Comparison of ENCODE assay signal across 20 cellular contexts in genomic region chr12:27960822-27961221, GRCh38. TPM values are rescaled to one million over a fixed set of nuclear protein-coding genes. Genes with fewer than 3 reads are reported as not detected.
"Had no signal": no experiment of that assay in that cellular context is flagged by ENCODE, and none has a peak within 500 bp of the region (broad histone marks: within the 10 kb centered on the region; RNA-seq: fewer than 3 reads in every experiment).

No MANE protein-coding gene starts in this region.

- H3K4me3 ChIP-seq: esophagus muscularis mucosa, left ventricle myocardium inferior, lower lobe of right lung, neural progenitor cell, ovary, right atrium auricular region, smooth muscle cell had no signal

- H3K36me3 ChIP-seq: left ventricle myocardium inferior, lower lobe of right lung, neural progenitor cell, ovary, right atrium auricular region had no signal

- H3K27ac ChIP-seq: esophagus muscularis mucosa, foreskin keratinocyte, left ventricle myocardium inferior, lower lobe of right lung, neural progenitor cell, ovary, right atrium auricular region had no signal

- H3K9me3 ChIP-seq: esophagus muscularis mucosa, left ventricle myocardium inferior, lower lobe of right lung, ovary, right atrium auricular region had no signal

- H3K4me1 ChIP-seq: esophagus muscularis mucosa, left ventricle myocardium inferior, lower lobe of right lung, neural progenitor cell, right atrium auricular region had no signal

- H3K4me2 ChIP-seq: neural progenitor cell, smooth muscle cell had no signal

- H3K36me3 Mint-ChIP-seq: neural progenitor cell had no signal

- H3K27me3 ChIP-seq: foreskin keratinocyte, ovary, right atrium auricular region had no signal

- H3K9me3 Mint-ChIP-seq: dendritic cell treated with granulocyte-macrophage colony-stimulating factor and Interleukin-4, amounts not matched to agents 40 ng/mL and 50 ng/mL, for 4 days; endodermal cell; neural progenitor cell had no signal

- H3K9ac ChIP-seq: neural progenitor cell had no signal

- DNase-seq: effector CD4-positive, alpha-beta T cell; endodermal cell; kidney; left cardiac atrium; left ventricle myocardium inferior; lower lobe of right lung; mesenchymal stem cell; midbrain; nucleus accumbens; ovary; stimulated activated CD4-positive, alpha-beta T cell treated with anti-CD3 and anti-CD28 coated beads, Interleukin-2, amount 100 ng/mL, for 48 hours; stimulated activated naive CD4-positive, alpha-beta T cell treated with Interleukin-2 at 50 U/mL for 16 hours; trophoblast cell had no signal

- ATAC-seq: foreskin keratinocyte; left cardiac atrium; lower lobe of right lung; natural killer cell treated with Interleukin-12 subunit alpha and Interleukin-12 subunit beta and Interleukin-15 and Interleukin-18, amount 100 ng/mL, for 72 hours had no signal

- H3K27ac Mint-ChIP-seq: dendritic cell treated with granulocyte-macrophage colony-stimulating factor and Interleukin-4, amounts not matched to agents 40 ng/mL and 50 ng/mL, for 4 days; endodermal cell; natural killer cell treated with Interleukin-12 subunit alpha and Interleukin-12 subunit beta and Interleukin-15 and Interleukin-18, amount 100 ng/mL, for 72 hours; neural progenitor cell had no signal

- H2AFZ ChIP-seq: neural progenitor cell had no signal

RNA-seq across cellular contexts. Expression of gene PTHLH, which starts 11.7 kb away (rescaled TPM):
- total RNA-seq: endodermal cell; natural killer cell treated with Interleukin-12 subunit alpha and Interleukin-12 subunit beta and Interleukin-15 and Interleukin-18, amount 100 ng/mL, for 72 hours had no signal
